1 cellular context compared by ENCODE assay signal in genomic region chr13:75762967-75763366, GRCh38.
TF ChIP-seq lines count a peak whose summit lies in the region.

No MANE protein-coding gene starts in this region.

TF ChIP-seq in GM23338, 12 proteins besides CTCF, POLR2A, EP300 and RAD21 (continued from another document):
- TF ChIP-seq ZNF462 (CRISPR knock-in tag; IDR thresholded peaks at IDR 0.05) (no peak), EZH2phosphoT487 (IDR thresholded peaks at IDR 0.05; ENCODE audit: unreplicated experiment) (no peak), JUNB (IDR thresholded peaks at IDR 0.05; ENCODE audit: unreplicated experiment) (no peak), ETS1 (IDR thresholded peaks at IDR 0.05) (no peak), NANOG (IDR thresholded peaks at IDR 0.05; ENCODE audit: borderline replicate concordance) (no peak)
